6 cellular contexts compared by ENCODE assay signal in the genomic region with DNA sequence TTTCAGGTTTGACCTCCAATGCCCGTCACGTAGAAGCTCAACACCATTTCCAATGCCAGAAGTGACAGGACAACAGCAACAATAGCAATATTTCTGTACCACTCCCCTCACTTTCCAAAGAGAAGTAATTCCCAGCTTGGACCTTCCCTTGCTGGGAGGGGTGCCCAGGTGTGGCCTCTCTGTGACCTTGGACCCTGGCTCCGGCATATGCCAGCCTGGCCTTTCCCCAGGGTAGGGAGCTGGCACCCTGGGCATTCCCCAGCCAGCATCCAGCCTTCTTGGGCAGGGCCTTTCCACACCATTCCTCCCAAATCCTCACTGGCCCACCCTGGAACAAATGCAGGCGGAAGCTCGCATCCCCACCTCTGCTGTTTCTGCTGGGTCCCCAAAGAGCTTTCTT. TPM values are rescaled to one million over a fixed set of nuclear protein-coding genes. Genes with fewer than 3 reads are reported as not detected.
"Had no signal": no experiment of that assay in that cellular context is flagged by ENCODE, and none has a peak within 500 bp of the region (broad histone marks: within the 10 kb centered on the region; RNA-seq: fewer than 3 reads in every experiment).

No MANE protein-coding gene starts in this region.

RNA-seq across cellular contexts. Expression of a gene that starts 37.1 kb away (rescaled TPM):
- total RNA-seq: GM23338, H1, H4, H7, H9 had no signal
- polyA plus RNA-seq: GM23338, H1 had no signal

RNA-seq across cellular contexts. Expression of a gene that starts 53.1 kb away (rescaled TPM):
- total RNA-seq: GM23248, GM23338, H1, H4, H7, H9 had no signal
- polyA plus RNA-seq: GM23248, GM23338 had no signal
